21 cellular contexts compared by ENCODE assay signal in genomic region chr15:82838096-82838735, GRCh38. TPM values are rescaled to one million over a fixed set of nuclear protein-coding genes. Genes with fewer than 3 reads are reported as not detected.
"Had no signal": no experiment of that assay in that cellular context is flagged by ENCODE, and none has a peak within 500 bp of the region (broad histone marks: within the 10 kb centered on the region; RNA-seq: fewer than 3 reads in every experiment).

No MANE protein-coding gene starts in this region.

- H3K27me3 Mint-ChIP-seq: activated B cell treated with CpG ODN at 0.5 μM for 24 hours; activated naive CD8-positive, alpha-beta T cell treated with anti-CD3 and anti-CD28 coated beads, Interleukin-2, amount 50 U/mL, for 24 hours had no signal

- H3K4me3 ChIP-seq: ascending aorta, breast epithelium, tibial nerve, uterus had no signal

- H3K4me1 ChIP-seq: ascending aorta, breast epithelium, tibial nerve, uterus had no signal

- DNase-seq: activated B cell treated with CpG ODN at 0.5 μM for 24 hours; activated CD4-positive, alpha-beta T cell treated with anti-CD3 and anti-CD28 coated beads for 48 hours; activated CD8-positive, alpha-beta memory T cell treated with anti-CD3 and anti-CD28 coated beads, Interleukin-2, amount 50 U/mL, for 48 hours; activated naive CD4-positive, alpha-beta T cell; activated naive CD8-positive, alpha-beta T cell treated with anti-CD3 and anti-CD28 coated beads, Interleukin-2, amount 50 U/mL, for 24 hours; activated T-cell treated with anti-CD3 and anti-CD28 coated beads, Interleukin-2, amount 50 U/mL, for 72 hours; cerebellar nuclear complex; effector CD8-positive, alpha-beta T cell; foreskin melanocyte; kidney glomerular epithelial cell; stimulated activated CD4-positive, alpha-beta T cell treated with anti-CD3 and anti-CD28 coated beads, Interleukin-2, amount 100 ng/mL, for 48 hours; stimulated activated naive CD4-positive, alpha-beta T cell treated with Interleukin-2 at 50 U/mL for 16 hours; substantia nigra; uterus had no signal

- H3K4me3 Mint-ChIP-seq: activated B cell treated with CpG ODN at 0.5 μM for 24 hours; activated naive CD8-positive, alpha-beta T cell treated with anti-CD3 and anti-CD28 coated beads, Interleukin-2, amount 50 U/mL, for 24 hours; activated T-cell treated with anti-CD3 and anti-CD28 coated beads, Interleukin-2, amount 50 U/mL, for 72 hours had no signal

- H3K9me3 ChIP-seq: ascending aorta, breast epithelium, neutrophil, tibial nerve, uterus had no signal

- H3K27ac ChIP-seq: ascending aorta, breast epithelium, neutrophil, tibial nerve, uterus had no signal

- ATAC-seq: activated naive CD8-positive, alpha-beta T cell treated with anti-CD3 and anti-CD28 coated beads, Interleukin-2, amount 50 U/mL, for 24 hours; activated T-cell treated with anti-CD3 and anti-CD28 coated beads, Interleukin-2, amount 50 U/mL, for 72 hours had no signal

- H3K27me3 ChIP-seq: ascending aorta, breast epithelium, neutrophil, tibial nerve, uterus had no signal

- H3K27ac Mint-ChIP-seq: activated B cell treated with CpG ODN at 0.5 μM for 24 hours; activated naive CD8-positive, alpha-beta T cell treated with anti-CD3 and anti-CD28 coated beads, Interleukin-2, amount 50 U/mL, for 24 hours; activated T-cell treated with anti-CD3 and anti-CD28 coated beads, Interleukin-2, amount 50 U/mL, for 72 hours had no signal

RNA-seq across cellular contexts. Expression of gene FSD2, which starts 32.3 kb away (rescaled TPM):
- total RNA-seq: activated B cell treated with CpG ODN at 0.5 μM for 24 hours; activated T-cell treated with anti-CD3 and anti-CD28 coated beads, Interleukin-2, amount 50 U/mL, for 72 hours; ascending aorta; fibroblast of lung; mesenteric fat pad; T-helper 2 cell treated with Interferon-gamma antibody and Interleukin-4, amounts not matched to agents 100 ng/mL and 5 ng/mL, for 36 hours; uterus had no signal
- polyA plus RNA-seq: fibroblast of lung had no signal
